In genomic region chr18:49723648-49724180, GRCh38 we compare ENCODE assay signal across 10 cellular contexts.
DNase-seq lines count a peak whose midpoint lies in the region; ATAC-seq and TF ChIP-seq lines count a peak whose summit lies in the region.
"Had no signal": no experiment of that assay in that cellular context is flagged by ENCODE, and none has a peak within 500 bp of the region (broad histone marks: within the 10 kb centered on the region; RNA-seq: fewer than 3 reads in every experiment).

No MANE protein-coding gene starts in this region.

- H3K9me3 Mint-ChIP-seq in endothelial cell (ENCODE audit: unreplicated experiment) = peaks cover 4% of the 10 kb centered on the region

- no peaks in the 10 kb centered on the region for H3K4me1 ChIP-seq in effector memory CD4-positive, alpha-beta T cell (ENCODE audit: control insufficient read depth, insufficient read depth, low read length, poor library complexity, severe bottlenecking)

- peak overlapping the region; percentile 91 for H3K27ac Mint-ChIP-seq in endothelial cell (ENCODE audit: unreplicated experiment)

- TF ChIP-seq CTCF in endothelial cell (IDR thresholded peaks at IDR 0.05; ENCODE audit: unreplicated experiment) = no peak

- no peaks in the 10 kb centered on the region for H3K27me3 ChIP-seq in MG63
- no peaks in the 10 kb centered on the region for H3K27me3 ChIP-seq in effector memory CD4-positive, alpha-beta T cell (replicated peaks; ENCODE audit: control insufficient read depth, insufficient read depth, low read length, poor library complexity, severe bottlenecking)

- H3K9me3 ChIP-seq in MG63 = no peaks in the 10 kb centered on the region
- H3K9me3 ChIP-seq in effector memory CD4-positive, alpha-beta T cell (ENCODE audit: control insufficient read depth, low read length) = no peaks in the 10 kb centered on the region

- DNase-seq in activated CD4-positive, alpha-beta T cell treated with anti-CD3 and anti-CD28 coated beads for 48 hours = peak; percentile 38
- no peak for DNase-seq in activated CD4-positive, alpha-beta T cell treated with anti-CD3 and anti-CD28 coated beads for 4 hours
- DNase-seq in MG63 (peak; percentile 27), endothelial cell (ENCODE audit: low spot score) (peak; percentile 9), COR-L47 (lab: John Stamatoyannopoulos, UW) (no peak)
- peak in 2 of 3 donors; percentile 7 to 8 for DNase-seq in stimulated activated CD4-positive, alpha-beta T cell treated with anti-CD3 and anti-CD28 coated beads, TNF-alpha, amount 100 ng/mL, for 48 hours (ENCODE audit: low read depth in 3 of 3)
- DNase-seq in effector memory CD4-positive, alpha-beta T cell = no peak
- DNase-seq: activated CD8-positive, alpha-beta memory T cell treated with anti-CD3 and anti-CD28 coated beads, Interleukin-2, amount 50 U/mL, for 48 hours; NCI-H146 had no signal

- no peak overlapping the region for H3K4me3 ChIP-seq in MG63
- H3K4me3 ChIP-seq in effector memory CD4-positive, alpha-beta T cell (ENCODE audit: insufficient read depth, low read depth, low read length, poor library complexity, severe bottlenecking) = no peak overlapping the region

- no peak for ATAC-seq in HG03439 (IDR thresholded peaks at IDR 0.05; ENCODE audit: unreplicated experiment)

- peaks cover 4% of the 10 kb centered on the region for H3K27me3 Mint-ChIP-seq in endothelial cell (ENCODE audit: unreplicated experiment)

- peaks cover 4% of the 10 kb centered on the region for H3K36me3 Mint-ChIP-seq in endothelial cell (ENCODE audit: low read depth, unreplicated experiment)

- H3K4me1 Mint-ChIP-seq in endothelial cell (ENCODE audit: unreplicated experiment) = peaks cover 33% of the 10 kb centered on the region

- no peak overlapping the region for H3K4me3 Mint-ChIP-seq in endothelial cell (ENCODE audit: unreplicated experiment)

- no peak overlapping the region for H3K27ac ChIP-seq in effector memory CD4-positive, alpha-beta T cell (ENCODE audit: insufficient read depth, low read length, poor library complexity, severe bottlenecking)

- H3K36me3 ChIP-seq in MG63 = no peaks in the 10 kb centered on the region
- no peaks in the 10 kb centered on the region for H3K36me3 ChIP-seq in effector memory CD4-positive, alpha-beta T cell (ENCODE audit: control insufficient read depth, insufficient read depth, low read length)

Comparison
In these comparisons a context has a peak if more than half of its experiments do, and no peak if none do; other contexts are left out.
1. DNase-seq: peak in activated CD4-positive, alpha-beta T cell treated with anti-CD3 and anti-CD28 coated beads for 48 hours (single experiment), MG63 (single experiment), endothelial cell (single experiment) and stimulated activated CD4-positive, alpha-beta T cell treated with anti-CD3 and anti-CD28 coated beads, TNF-alpha, amount 100 ng/mL, for 48 hours (2 of 3); none in activated CD4-positive, alpha-beta T cell treated with anti-CD3 and anti-CD28 coated beads for 4 hours (0 of 2), COR-L47 (single experiment) and effector memory CD4-positive, alpha-beta T cell (0 of 3).